20 cellular contexts compared by ENCODE assay signal in the genomic region with DNA sequence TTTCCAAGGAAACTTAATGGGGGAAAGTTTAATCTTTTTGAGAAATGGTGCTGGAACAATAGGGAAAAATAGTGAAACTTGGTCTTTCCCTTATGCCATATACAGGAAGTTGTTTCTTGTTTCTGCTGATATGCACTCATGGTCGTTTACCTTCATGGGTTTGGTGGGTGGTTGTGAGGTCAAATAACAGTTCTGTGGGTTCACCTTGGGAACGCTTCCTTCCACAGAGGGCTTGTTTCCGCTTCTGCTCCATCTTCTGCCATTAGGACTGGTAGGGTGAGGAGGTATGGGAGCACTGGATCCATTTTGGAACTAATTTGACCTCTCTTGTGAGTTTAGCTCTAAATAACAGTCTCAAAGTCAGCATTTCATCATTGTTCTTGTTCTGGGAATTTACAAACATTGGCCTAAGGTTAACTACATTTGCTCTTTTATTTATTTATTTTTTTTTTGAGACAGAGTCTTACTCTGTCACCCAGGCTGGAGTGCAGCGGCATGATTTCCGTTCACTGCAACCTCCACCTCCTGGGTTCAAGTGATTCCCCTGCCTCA.
"Had no signal": no experiment of that assay in that cellular context is flagged by ENCODE, and none has a peak within 500 bp of the region (broad histone marks: within the 10 kb centered on the region; RNA-seq: fewer than 3 reads in every experiment).

No MANE protein-coding gene starts in this region.

- H3K4me2 ChIP-seq: hepatocyte had no signal

- DNase-seq: islet precursor cell; left ventricle myocardium superior; lower lobe of right lung; mammary epithelial cell; mesenchymal stem cell; naive thymus-derived CD8-positive, alpha-beta T cell; nucleus accumbens; pancreas; stimulated activated CD4-positive, alpha-beta T cell treated with anti-CD3 and anti-CD28 coated beads, Interleukin-4, amount 100 ng/mL, for 24 hours; stimulated activated naive CD4-positive, alpha-beta T cell; tibial artery; upper lobe of right lung had no signal

- H3K36me3 ChIP-seq: lower lobe of right lung, pancreas, right atrium auricular region, suprapubic skin, thoracic aorta, tibial artery, upper lobe of right lung had no signal

- H3K9me3 ChIP-seq: lower lobe of right lung, pancreas, right atrium auricular region, suprapubic skin, thoracic aorta, tibial artery, upper lobe of right lung had no signal

- H3K4me3 ChIP-seq: hepatocyte, lower lobe of right lung, pancreas, right atrium auricular region, skin epidermis, suprapubic skin, thoracic aorta, tibial artery, upper lobe of right lung had no signal

- H3K79me2 ChIP-seq: hepatocyte had no signal

- H3K27ac ChIP-seq: hepatocyte, lower lobe of right lung, pancreas, right atrium auricular region, skin epidermis, suprapubic skin, thoracic aorta, tibial artery, upper lobe of right lung had no signal

- FAIRE-seq: pancreas, urothelium cell line had no signal

- ATAC-seq: left ventricle myocardium superior; lower lobe of right lung; naive thymus-derived CD8-positive, alpha-beta T cell; pancreas; sciatic nerve; stimulated activated effector memory CD8-positive, alpha-beta T cell treated with anti-CD3 and anti-CD28 coated beads, Interleukin-12 subunit alpha, Interleukin-12 subunit beta, amount 100 ng/mL, for 72 hours; upper lobe of right lung had no signal

- H2AFZ ChIP-seq: hepatocyte had no signal

- H3K4me1 ChIP-seq: lower lobe of right lung, pancreas, right atrium auricular region, suprapubic skin, tibial artery, upper lobe of right lung had no signal

- H3K27me3 ChIP-seq: pancreas, right atrium auricular region, suprapubic skin, tibial artery, upper lobe of right lung had no signal
